Comparison of ENCODE assay signal across 9 cellular contexts in genomic region chr19:39797083-39797482, GRCh38. TPM values are rescaled to one million over a fixed set of nuclear protein-coding genes. Genes with fewer than 3 reads are reported as not detected.
"Had no signal": no experiment of that assay in that cellular context is flagged by ENCODE, and none has a peak within 500 bp of the region (broad histone marks: within the 10 kb centered on the region; RNA-seq: fewer than 3 reads in every experiment).

No MANE protein-coding gene starts in this region.

- DNase-seq: GDM1, GF-D8 had no signal

- ATAC-seq: GM12878 had no signal

- H3K4me3 ChIP-seq: GM12878 had no signal

- FAIRE-seq: G401.6, GM12878, GM12891, GM12892, GM18507, GM19239 had no signal

RNA-seq across cellular contexts. Expression of gene LEUTX, which starts 18.4 kb away (rescaled TPM):
- total RNA-seq: G401, GM12878 had no signal

RNA-seq across cellular contexts. Expression of gene CLC, which starts 59.3 kb away (rescaled TPM):
- total RNA-seq: G401 had no signal
